In genomic region chr15:101433396-101433795, GRCh38 we compare ENCODE assay signal across 2 cellular contexts.
TF ChIP-seq lines count a peak whose summit lies in the region.

No MANE protein-coding gene starts in this region.

TF ChIP-seq in HepG2, 621 proteins besides CTCF, POLR2A, EP300 and RAD21:
- TF ChIP-seq HCFC1 (IDR thresholded peaks at IDR 0.05; ENCODE audit: low read depth, low read length) (no peak), RERE (CRISPR knock-in tag; IDR thresholded peaks at IDR 0.05; ENCODE audit: low read depth) (no peak), ZFP36 (IDR thresholded peaks at IDR 0.05; ENCODE audit: borderline replicate concordance, low read depth, low read length, partially characterized antibody) (peak; percentile 63), ZBTB38 (CRISPR knock-in tag; IDR thresholded peaks at IDR 0.05) (0 out of 2 replicates have a peak, but pooled peaks have one; percentile 53), IRF9 (CRISPR knock-in tag; IDR thresholded peaks at IDR 0.05; ENCODE audit: borderline replicate concordance) (0 out of 2 replicates have a peak, but pooled peaks have one; percentile 26), SNAPC5 (CRISPR knock-in tag; IDR thresholded peaks at IDR 0.05; ENCODE audit: borderline replicate concordance) (no peak)

TF ChIP-seq in H1, 55 proteins besides CTCF, POLR2A, EP300 and RAD21:
- TF ChIP-seq MAX (IDR thresholded peaks at IDR 0.05) (no peak), SP2 (IDR thresholded peaks at IDR 0.05; ENCODE audit: low read length) (no peak), CBX5 (IDR thresholded peaks at IDR 0.05; ENCODE audit: low read depth, low read length) (no peak), SUZ12 (IDR thresholded peaks at IDR 0.05; ENCODE audit: low read length) (no peak), HDAC2 (IDR thresholded peaks at IDR 0.05; ENCODE audit: borderline replicate concordance in 1 of 2, low read depth in 2 of 2, low read length in 2 of 2) (no peak), PHF8 (conservative IDR thresholded peaks at IDR 0.05; ENCODE audit: low read depth, low read length) (no peak), POU5F1 (IDR thresholded peaks at IDR 0.05; ENCODE audit: low read depth, low read length) (no peak)
TF ChIP-seq in H1: peak in this region for 0.
